In genomic region chr13:99605417-99606321, GRCh38 we compare ENCODE assay signal across 8 cellular contexts.
DNase-seq lines count a peak whose midpoint lies in the region; ATAC-seq and TF ChIP-seq lines count a peak whose summit lies in the region.

No MANE protein-coding gene starts in this region.

- ATAC-seq in GM19023 (IDR thresholded peaks at IDR 0.05; ENCODE audit: unreplicated experiment): peak; percentile 58
- peak; percentile 48 for ATAC-seq in HG03139 (IDR thresholded peaks at IDR 0.05; ENCODE audit: unreplicated experiment)

- H3K27ac ChIP-seq in tibial artery: peak overlapping the region; percentile 79 to 80

- H3K27me3 Mint-ChIP-seq in nephron (ENCODE audit: low read depth): peaks cover 18% of the 10 kb centered on the region

- H3K36me3 ChIP-seq in tibial artery: no peaks in the 10 kb centered on the region

- no peak for TF ChIP-seq CTCF in nephron (IDR thresholded peaks at IDR 0.05; ENCODE audit: unreplicated experiment in 3 of 3)
- TF ChIP-seq CTCF in tibial artery (IDR thresholded peaks at IDR 0.05): peak; percentile 11 to 20

- H3K4me1 ChIP-seq in tibial artery: peaks cover 0 to 15% (median 8%) of the 10 kb centered on the region in 4 donors

- intact Hi-C loops in tibial artery (cut with DNase I; ENCODE audit: low total_unique reads): loop anchor here (10.0 kb wide), 1 partner anchor 111 kb away; no protein-coding TSS in a partner anchor

- H3K4me3 ChIP-seq in tibial artery: peak overlapping the region; percentile 78 to 80

- no peaks in the 10 kb centered on the region for H3K36me3 Mint-ChIP-seq in nephron (ENCODE audit: low read depth)

- H3K27ac Mint-ChIP-seq in nephron: peak overlapping the region; percentile 88 to 96 (median 94)

- no peaks in the 10 kb centered on the region for H3K9me3 ChIP-seq in tibial artery

- H3K27me3 ChIP-seq in tibial artery: no peaks in the 10 kb centered on the region

- H3K4me1 Mint-ChIP-seq in nephron: peaks cover 9% of the 10 kb centered on the region

- peak; percentile 63 for DNase-seq in Ammon's horn (ENCODE audit: low spot score)
- peak; percentile 27 for DNase-seq in NCI-H774 (lab: John Stamatoyannopoulos, UW)
- peak; percentile 30 for DNase-seq in activated T-cell treated with anti-CD3 and anti-CD28 coated beads for 48 hours (ENCODE audit: low read depth)
- peak; percentile 44 for DNase-seq in fibroblast of peridontal ligament (ENCODE audit: extremely low read depth)
- peak; percentile 40 to 80 for DNase-seq in tibial artery

- H3K9me3 Mint-ChIP-seq in nephron: no peaks in the 10 kb centered on the region

- peak overlapping the region; percentile 86 to 89 (median 87) for H3K4me3 Mint-ChIP-seq in nephron

Comparison
In these comparisons a context has a peak if more than half of its experiments do, and no peak if none do; other contexts are left out.
1. Peak in every context shown above with its lines: DNase-seq, ATAC-seq, H3K4me3 ChIP-seq and H3K27ac ChIP-seq.
2. CTCF ChIP-seq: peak in tibial artery (2 of 2); none in nephron (0 of 3).